Comparison of ENCODE assay signal across 8 cellular contexts in the genomic region with DNA sequence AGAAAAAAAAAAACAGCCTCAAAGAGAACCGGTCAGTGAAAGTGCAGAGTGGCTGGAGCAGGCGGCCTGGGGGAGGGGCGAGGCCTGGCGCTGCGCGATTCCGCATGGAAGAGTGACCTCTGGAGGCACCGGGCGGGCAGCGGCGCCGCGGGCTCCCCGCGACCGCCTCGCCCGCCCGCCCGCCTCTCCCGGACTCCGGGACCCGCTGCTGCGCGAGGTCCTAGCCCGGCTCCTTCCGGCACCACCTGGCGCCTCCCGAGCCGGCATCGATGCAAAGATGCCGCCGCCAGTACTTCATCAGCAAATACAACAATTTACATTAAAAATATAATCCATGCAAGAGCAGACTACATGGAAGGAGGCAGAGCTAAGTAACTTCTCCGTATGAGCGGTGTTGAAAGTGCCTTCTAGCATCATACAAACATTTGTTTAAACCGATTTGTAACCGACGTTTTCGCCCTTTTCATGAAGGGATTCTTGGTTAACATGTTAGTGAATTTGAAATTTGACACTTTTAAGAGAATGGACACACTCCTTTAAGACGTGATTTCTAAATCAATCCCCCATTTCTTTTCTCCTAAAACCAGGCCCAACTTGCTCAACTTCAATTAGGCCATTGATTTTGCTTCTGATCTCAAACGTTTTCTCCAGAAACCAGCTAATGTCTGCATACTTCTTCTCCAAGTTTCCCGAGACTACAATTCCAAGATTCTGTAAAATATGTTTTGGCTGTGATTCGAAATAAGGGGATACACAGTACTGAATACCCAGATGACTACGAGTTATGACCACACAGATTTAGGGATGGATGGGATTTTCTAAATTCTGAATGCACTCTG. TPM values are rescaled to one million over a fixed set of nuclear protein-coding genes. Genes with fewer than 3 reads are reported as not detected.
DNase-seq lines count a peak whose midpoint lies in the region; ATAC-seq, FAIRE-seq and TF ChIP-seq lines count a peak whose summit lies in the region.

No MANE protein-coding gene starts in this region.

- H3K4me3 ChIP-seq in HFF-Myc (replicated peaks; ENCODE audit: low read depth, low read length) (peak overlapping the region; percentile 51), astrocyte of the cerebellum (ENCODE audit: low read depth, low read length) (peak overlapping the region; percentile 74), pancreas (peak overlapping the region in 2 of 4 donors; percentile 71 to 72)

- no peaks in the 10 kb centered on the region for H3K27me3 ChIP-seq in pancreas

- peaks cover 0 to 3% (median 0%) of the 10 kb centered on the region in 3 donors for H3K4me1 ChIP-seq in pancreas

- 8 to 12% methylated on average over 39 to 44 of the region's 44 CpGs for WGBS in pancreas, 2 donors

- intact Hi-C loops in left ventricle myocardium superior (cut with micrococcal nuclease) (loop anchor here (10.0 kb wide), 1 partner anchor 1959 kb away; no protein-coding TSS in a partner anchor), pancreas (cut with DNase I) (no loop called here)

- ATAC-seq in left ventricle myocardium superior: peak; percentile 71
- peak; percentile 47 to 75 (median 68) for ATAC-seq in pancreas
- no peak for ATAC-seq in HG03571 (IDR thresholded peaks at IDR 0.05; ENCODE audit: unreplicated experiment)

- in situ Hi-C loops in astrocyte of the cerebellum (cut with HindIII; ENCODE audit: low sequenced_read_pairs): loop anchor here (10.0 kb wide), 1 partner anchor 1769 kb away; no protein-coding TSS in a partner anchor

- peak overlapping the region in 2 of 4 donors; percentile 26 to 45 for H3K27ac ChIP-seq in pancreas

- no peaks in the 10 kb centered on the region for H3K9me3 ChIP-seq in pancreas

- H3K36me3 ChIP-seq in pancreas: no peaks in the 10 kb centered on the region

- DNase-seq in CMK (ENCODE audit: low read depth): peak; percentile 38
- DNase-seq in HFF-Myc (ENCODE audit: extremely low read depth, low read depth): no peak
- DNase-seq in OCI-M1 (lab: John Stamatoyannopoulos, UW): peak; percentile 78
- DNase-seq in astrocyte of the cerebellum (ENCODE audit: low read depth): peak; percentile 49
- peak; percentile 89 for DNase-seq in left ventricle myocardium superior
- peak; percentile 71 to 91 (median 82) for DNase-seq in pancreas
- DNase-seq in GF-D8 (lab: John Stamatoyannopoulos, UW): no peak

- TF ChIP-seq CTCF in HFF-Myc (IDR thresholded peaks at IDR 0.05; ENCODE audit: low read depth, low read length, missing control alignments): peak; percentile 25
- peak; percentile 40 for TF ChIP-seq CTCF in astrocyte of the cerebellum (IDR thresholded peaks at IDR 0.05; ENCODE audit: low read depth, low read length, missing control alignments)
- peak in 3 of 4 donors; percentile 55 to 71 (median 60) for TF ChIP-seq CTCF in pancreas (IDR thresholded peaks at IDR 0.05)

- FAIRE-seq in pancreas (lab: Jason Lieb, UNC): no peak

RNA-seq across cellular contexts. Expression of a gene that starts 2.1 kb away (rescaled TPM):
- 9.2 TPM for total RNA-seq in left ventricle myocardium superior
- 1 to 10 TPM; 2.4 to 8.0 (median 2.9) TPM for total RNA-seq in pancreas
- polyA plus RNA-seq in pancreas: 1 to 10 TPM; 3.0 to 4.4 TPM

RNA-seq across cellular contexts. Expression of a gene that starts 34.6 kb away (rescaled TPM):
- 32.4 TPM for total RNA-seq in left ventricle myocardium superior
- total RNA-seq in pancreas: 10 to 100 TPM; 15.9 to 42.4 (median 24.2) TPM
- polyA plus RNA-seq in pancreas: 10 to 100 TPM; 53.8 to 96.1 TPM

Comparison
In these comparisons a context has a peak if more than half of its experiments do, and no peak if none do; other contexts are left out.
1. DNase-seq: peak in CMK (single experiment), OCI-M1 (single experiment), astrocyte of the cerebellum (single experiment), left ventricle myocardium superior (single experiment) and pancreas (6 of 6); none in HFF-Myc (single experiment) and GF-D8 (single experiment).
2. Peak in every context shown above with its lines, with median percentiles within 50 percentile points of each other: CTCF ChIP-seq.